In the genomic region with DNA sequence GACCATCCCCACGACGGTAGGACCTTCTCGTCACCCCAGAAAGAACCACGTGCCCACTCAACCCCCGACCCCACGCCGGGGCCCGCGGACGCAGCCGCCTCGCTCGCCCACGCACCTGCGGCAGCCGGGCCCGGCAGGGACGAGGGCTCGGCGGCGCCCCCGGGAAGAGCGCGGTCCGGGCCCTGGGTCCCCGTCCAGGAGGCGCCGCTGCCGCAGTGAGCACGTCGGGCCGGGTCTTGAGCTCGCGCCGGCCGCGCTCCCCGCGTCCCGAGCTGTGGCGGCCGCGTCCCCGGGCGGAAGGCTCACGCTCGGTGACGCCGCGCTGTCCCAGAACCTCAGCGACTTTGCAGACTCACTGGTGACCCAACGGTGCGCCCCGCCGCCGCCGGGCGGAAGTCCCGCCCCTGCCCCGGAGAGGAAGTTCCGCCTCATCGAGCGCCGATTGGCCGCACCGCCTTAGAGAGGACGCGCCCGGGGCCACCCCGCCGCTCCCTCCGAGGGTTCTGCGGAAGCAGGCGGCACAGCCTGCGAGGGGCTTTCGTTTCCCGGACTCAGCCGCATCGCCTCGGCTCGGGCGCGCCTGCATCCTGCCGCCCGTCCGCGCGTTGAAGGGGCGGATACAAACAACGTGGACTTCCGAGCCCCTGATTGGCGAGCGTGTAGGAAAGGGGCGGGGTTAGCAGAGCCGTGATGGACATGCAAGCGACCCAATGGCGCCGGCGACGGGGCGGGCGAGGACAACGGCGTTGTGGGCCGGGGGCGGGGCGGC, we compare ENCODE assay signal across 8 cellular contexts. TPM values are rescaled to one million over a fixed set of nuclear protein-coding genes. Genes with fewer than 3 reads are reported as not detected.
DNase-seq lines count a peak whose midpoint lies in the region; ATAC-seq and TF ChIP-seq lines count a peak whose summit lies in the region.

No MANE protein-coding gene starts in this region.

- TF ChIP-seq POLR2A in GM10847 (IDR thresholded peaks at IDR 0.05; ENCODE audit: extremely low read depth, insufficient read length) (peak; percentile 89), ovary (IDR thresholded peaks at IDR 0.05) (peak; percentile 69)

- WGBS in ovary, 3 donors: 0 to 1% (median 1%) methylated on average over 90 to 107 of the region's 107 CpGs
- WGBS in thymus: under 1% methylated on average over 107 of the region's 107 CpGs

- intact Hi-C loops in head of caudate nucleus (cut with DNase I): no loop called here
- intact Hi-C loops in ovary (cut with DNase I): loop anchor here in 1 of 4 donors (5.0 kb wide), 1 partner anchor 68 kb away; no protein-coding TSS in a partner anchor

- H3K4me1 Mint-ChIP-seq in activated naive CD8-positive, alpha-beta T cell treated with anti-CD3 and anti-CD28 coated beads for 36 hours: peaks cover 25% of the 10 kb centered on the region

- DNase-seq in NCI-H1105 (lab: John Stamatoyannopoulos, UW) (peak; percentile 77), SKM-1 (lab: John Stamatoyannopoulos, UW; ENCODE audit: unreplicated experiment) (peak; percentile 81), head of caudate nucleus (peak; percentile 97 to 99 (median 98)), ovary (peak; percentile 97 to 99 (median 98))
- peak; percentile 97 for DNase-seq in activated naive CD8-positive, alpha-beta T cell treated with anti-CD3 and anti-CD28 coated beads for 36 hours

- H3K27ac Mint-ChIP-seq in activated naive CD8-positive, alpha-beta T cell treated with anti-CD3 and anti-CD28 coated beads for 36 hours: peak overlapping the region; percentile 97

- H3K4me3 ChIP-seq in ovary: peak overlapping the region; percentile 92
- H3K4me3 ChIP-seq in thymus (ENCODE audit: low read length): peak overlapping the region; percentile 75

- H3K27me3 ChIP-seq in ovary (no peaks in the 10 kb centered on the region), thymus (ENCODE audit: control insufficient read depth, insufficient read depth) (no peaks in the 10 kb centered on the region)

- H3K9me3 Mint-ChIP-seq in activated naive CD8-positive, alpha-beta T cell treated with anti-CD3 and anti-CD28 coated beads for 36 hours: no peaks in the 10 kb centered on the region

- H3K36me3 ChIP-seq in ovary: no peaks in the 10 kb centered on the region
- H3K36me3 ChIP-seq in thymus (ENCODE audit: control insufficient read depth, insufficient read depth): peaks cover 13% of the 10 kb centered on the region

- H3K4me1 ChIP-seq in ovary (ENCODE audit: insufficient read depth) (peaks cover 13% of the 10 kb centered on the region), thymus (ENCODE audit: control insufficient read depth, insufficient read depth, low read length) (peaks cover 23% of the 10 kb centered on the region)

- peaks cover 7% of the 10 kb centered on the region for H3K27me3 Mint-ChIP-seq in activated naive CD8-positive, alpha-beta T cell treated with anti-CD3 and anti-CD28 coated beads for 36 hours

- H3K27ac ChIP-seq in ovary: peak overlapping the region; percentile 89 to 97
- peak overlapping the region; percentile 99 for H3K27ac ChIP-seq in thymus (ENCODE audit: low read depth)

- H3K4me3 Mint-ChIP-seq in activated naive CD8-positive, alpha-beta T cell treated with anti-CD3 and anti-CD28 coated beads for 36 hours: peak overlapping the region; percentile 98

- TF ChIP-seq EP300 in ovary (IDR thresholded peaks at IDR 0.05): no peak

- no peak for TF ChIP-seq CTCF in ovary (IDR thresholded peaks at IDR 0.05)

- H3K9me3 ChIP-seq in ovary (no peaks in the 10 kb centered on the region), thymus (ENCODE audit: control insufficient read depth) (no peaks in the 10 kb centered on the region)

- peaks cover 11% of the 10 kb centered on the region for H3K36me3 Mint-ChIP-seq in activated naive CD8-positive, alpha-beta T cell treated with anti-CD3 and anti-CD28 coated beads for 36 hours

- peak; percentile 62 for ATAC-seq in HG02623 (IDR thresholded peaks at IDR 0.05; ENCODE audit: unreplicated experiment)

RNA-seq across cellular contexts. Expression of a gene that starts 0.8 kb away (rescaled TPM):
- 1 to 10 TPM; 7.2 to 7.6 TPM for total RNA-seq in activated naive CD8-positive, alpha-beta T cell treated with anti-CD3 and anti-CD28 coated beads for 36 hours
- total RNA-seq in ovary: 10 to 100 TPM; 11.7 to 24.1 (median 21.4) TPM
- 10 to 100 TPM in 1 of 2 donors, 1 to 10 TPM in 1; 1.9 to 21.0 TPM for polyA plus RNA-seq in ovary
- polyA plus RNA-seq in thymus: 43.3 TPM

RNA-seq across cellular contexts. Expression of a gene that starts 19.3 kb away (rescaled TPM):
- 10 to 100 TPM; 28.8 to 29.1 TPM for total RNA-seq in activated naive CD8-positive, alpha-beta T cell treated with anti-CD3 and anti-CD28 coated beads for 36 hours
- total RNA-seq in ovary: 10 to 100 TPM; 24.1 to 47.7 (median 39.8) TPM
- polyA plus RNA-seq in ovary: 10 to 100 TPM in 1 of 2 donors, 1 to 10 TPM in 1; 4.3 to 36.3 TPM
- 65.4 TPM for polyA plus RNA-seq in thymus

RNA-seq across cellular contexts. Expression of a gene that starts 22.3 kb away (rescaled TPM):
- under 1 TPM; 0.54 to 0.76 TPM for total RNA-seq in activated naive CD8-positive, alpha-beta T cell treated with anti-CD3 and anti-CD28 coated beads for 36 hours
- total RNA-seq in ovary: 10 to 100 TPM in 1 of 7 donors, 1 to 10 TPM in 6; 3.2 to 15.4 (median 5.0) TPM
- 1 to 10 TPM in 1 of 2 donors, under 1 TPM in 1; 0.53 to 5.9 TPM for polyA plus RNA-seq in ovary
- 3.1 TPM for polyA plus RNA-seq in thymus

RNA-seq across cellular contexts. Expression of a gene that starts 28.9 kb away (rescaled TPM):
- not detected for total RNA-seq in activated naive CD8-positive, alpha-beta T cell treated with anti-CD3 and anti-CD28 coated beads for 36 hours
- not detected for total RNA-seq in ovary
- polyA plus RNA-seq in ovary (not detected), thymus (0.09 TPM)

RNA-seq across cellular contexts. Expression of a gene that starts 41.7 kb away (rescaled TPM):
- total RNA-seq in activated naive CD8-positive, alpha-beta T cell treated with anti-CD3 and anti-CD28 coated beads for 36 hours: under 1 TPM in 1 of 2 experiments, not detected in 1; 0.10 TPM
- total RNA-seq in ovary: 1 to 10 TPM in 5 of 7 donors, under 1 TPM in 2; 0.57 to 2.6 (median 1.3) TPM
- polyA plus RNA-seq in ovary (under 1 TPM; 0.10 to 0.59 TPM), thymus (2.1 TPM)

Comparison
In these comparisons a context has a peak if more than half of its experiments do, and no peak if none do; other contexts are left out.
1. Peak in every context shown above with its lines: DNase-seq, ATAC-seq, H3K4me3 ChIP-seq and H3K27ac ChIP-seq.